ENCODE assay signal across 1 cellular context in the genomic region with DNA sequence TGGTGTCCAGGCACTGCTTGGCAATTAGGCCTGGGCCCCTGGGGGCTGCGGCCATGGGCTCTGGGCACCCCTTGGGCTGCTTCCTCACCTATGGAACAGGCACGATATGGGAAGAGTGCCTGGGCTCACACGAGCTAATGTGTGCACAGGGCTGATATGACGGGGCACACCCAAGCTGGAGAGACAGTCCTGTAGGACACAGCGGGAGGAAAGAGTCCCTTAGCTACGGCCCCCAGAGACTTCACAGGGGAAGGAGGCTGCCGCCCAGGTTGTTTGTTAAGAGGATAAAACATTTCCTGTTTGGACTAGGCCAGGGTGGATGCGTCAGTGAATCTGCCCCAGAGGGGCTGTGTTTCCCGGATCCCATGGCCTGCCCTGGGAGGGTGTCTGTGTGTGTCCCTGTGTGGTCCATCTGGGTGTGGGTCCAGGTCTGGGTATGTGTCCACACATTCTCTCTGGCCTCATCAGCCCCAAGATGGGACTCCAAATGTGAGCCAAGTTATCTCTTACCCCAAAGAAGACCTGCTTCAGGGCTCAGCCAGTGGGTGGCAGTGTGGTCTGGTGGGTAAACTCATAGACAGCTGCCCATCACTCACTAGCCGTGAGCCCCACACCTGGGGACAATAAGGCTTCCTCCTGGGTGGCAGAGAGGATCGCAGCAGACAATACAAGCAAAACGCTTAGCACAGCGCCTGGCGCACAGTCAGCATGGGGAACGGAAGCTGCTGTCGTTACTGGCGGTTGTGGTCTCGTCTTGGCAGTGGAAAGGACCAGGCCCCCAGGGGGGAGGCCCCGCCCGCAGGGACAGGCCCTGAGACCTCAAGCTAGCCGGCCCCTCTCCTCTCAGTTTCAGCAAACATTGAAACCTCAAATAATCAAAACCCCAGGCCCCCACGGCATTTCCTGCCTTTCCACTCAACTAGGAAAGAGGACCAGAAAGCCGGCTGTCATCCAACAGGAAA.
TF ChIP-seq lines count a peak whose summit lies in the region.

No MANE protein-coding gene starts in this region.

TF ChIP-seq in K562, 482 proteins besides CTCF, POLR2A, EP300 and RAD21 (continues in another document):
- TF ChIP-seq, protein P1, sequence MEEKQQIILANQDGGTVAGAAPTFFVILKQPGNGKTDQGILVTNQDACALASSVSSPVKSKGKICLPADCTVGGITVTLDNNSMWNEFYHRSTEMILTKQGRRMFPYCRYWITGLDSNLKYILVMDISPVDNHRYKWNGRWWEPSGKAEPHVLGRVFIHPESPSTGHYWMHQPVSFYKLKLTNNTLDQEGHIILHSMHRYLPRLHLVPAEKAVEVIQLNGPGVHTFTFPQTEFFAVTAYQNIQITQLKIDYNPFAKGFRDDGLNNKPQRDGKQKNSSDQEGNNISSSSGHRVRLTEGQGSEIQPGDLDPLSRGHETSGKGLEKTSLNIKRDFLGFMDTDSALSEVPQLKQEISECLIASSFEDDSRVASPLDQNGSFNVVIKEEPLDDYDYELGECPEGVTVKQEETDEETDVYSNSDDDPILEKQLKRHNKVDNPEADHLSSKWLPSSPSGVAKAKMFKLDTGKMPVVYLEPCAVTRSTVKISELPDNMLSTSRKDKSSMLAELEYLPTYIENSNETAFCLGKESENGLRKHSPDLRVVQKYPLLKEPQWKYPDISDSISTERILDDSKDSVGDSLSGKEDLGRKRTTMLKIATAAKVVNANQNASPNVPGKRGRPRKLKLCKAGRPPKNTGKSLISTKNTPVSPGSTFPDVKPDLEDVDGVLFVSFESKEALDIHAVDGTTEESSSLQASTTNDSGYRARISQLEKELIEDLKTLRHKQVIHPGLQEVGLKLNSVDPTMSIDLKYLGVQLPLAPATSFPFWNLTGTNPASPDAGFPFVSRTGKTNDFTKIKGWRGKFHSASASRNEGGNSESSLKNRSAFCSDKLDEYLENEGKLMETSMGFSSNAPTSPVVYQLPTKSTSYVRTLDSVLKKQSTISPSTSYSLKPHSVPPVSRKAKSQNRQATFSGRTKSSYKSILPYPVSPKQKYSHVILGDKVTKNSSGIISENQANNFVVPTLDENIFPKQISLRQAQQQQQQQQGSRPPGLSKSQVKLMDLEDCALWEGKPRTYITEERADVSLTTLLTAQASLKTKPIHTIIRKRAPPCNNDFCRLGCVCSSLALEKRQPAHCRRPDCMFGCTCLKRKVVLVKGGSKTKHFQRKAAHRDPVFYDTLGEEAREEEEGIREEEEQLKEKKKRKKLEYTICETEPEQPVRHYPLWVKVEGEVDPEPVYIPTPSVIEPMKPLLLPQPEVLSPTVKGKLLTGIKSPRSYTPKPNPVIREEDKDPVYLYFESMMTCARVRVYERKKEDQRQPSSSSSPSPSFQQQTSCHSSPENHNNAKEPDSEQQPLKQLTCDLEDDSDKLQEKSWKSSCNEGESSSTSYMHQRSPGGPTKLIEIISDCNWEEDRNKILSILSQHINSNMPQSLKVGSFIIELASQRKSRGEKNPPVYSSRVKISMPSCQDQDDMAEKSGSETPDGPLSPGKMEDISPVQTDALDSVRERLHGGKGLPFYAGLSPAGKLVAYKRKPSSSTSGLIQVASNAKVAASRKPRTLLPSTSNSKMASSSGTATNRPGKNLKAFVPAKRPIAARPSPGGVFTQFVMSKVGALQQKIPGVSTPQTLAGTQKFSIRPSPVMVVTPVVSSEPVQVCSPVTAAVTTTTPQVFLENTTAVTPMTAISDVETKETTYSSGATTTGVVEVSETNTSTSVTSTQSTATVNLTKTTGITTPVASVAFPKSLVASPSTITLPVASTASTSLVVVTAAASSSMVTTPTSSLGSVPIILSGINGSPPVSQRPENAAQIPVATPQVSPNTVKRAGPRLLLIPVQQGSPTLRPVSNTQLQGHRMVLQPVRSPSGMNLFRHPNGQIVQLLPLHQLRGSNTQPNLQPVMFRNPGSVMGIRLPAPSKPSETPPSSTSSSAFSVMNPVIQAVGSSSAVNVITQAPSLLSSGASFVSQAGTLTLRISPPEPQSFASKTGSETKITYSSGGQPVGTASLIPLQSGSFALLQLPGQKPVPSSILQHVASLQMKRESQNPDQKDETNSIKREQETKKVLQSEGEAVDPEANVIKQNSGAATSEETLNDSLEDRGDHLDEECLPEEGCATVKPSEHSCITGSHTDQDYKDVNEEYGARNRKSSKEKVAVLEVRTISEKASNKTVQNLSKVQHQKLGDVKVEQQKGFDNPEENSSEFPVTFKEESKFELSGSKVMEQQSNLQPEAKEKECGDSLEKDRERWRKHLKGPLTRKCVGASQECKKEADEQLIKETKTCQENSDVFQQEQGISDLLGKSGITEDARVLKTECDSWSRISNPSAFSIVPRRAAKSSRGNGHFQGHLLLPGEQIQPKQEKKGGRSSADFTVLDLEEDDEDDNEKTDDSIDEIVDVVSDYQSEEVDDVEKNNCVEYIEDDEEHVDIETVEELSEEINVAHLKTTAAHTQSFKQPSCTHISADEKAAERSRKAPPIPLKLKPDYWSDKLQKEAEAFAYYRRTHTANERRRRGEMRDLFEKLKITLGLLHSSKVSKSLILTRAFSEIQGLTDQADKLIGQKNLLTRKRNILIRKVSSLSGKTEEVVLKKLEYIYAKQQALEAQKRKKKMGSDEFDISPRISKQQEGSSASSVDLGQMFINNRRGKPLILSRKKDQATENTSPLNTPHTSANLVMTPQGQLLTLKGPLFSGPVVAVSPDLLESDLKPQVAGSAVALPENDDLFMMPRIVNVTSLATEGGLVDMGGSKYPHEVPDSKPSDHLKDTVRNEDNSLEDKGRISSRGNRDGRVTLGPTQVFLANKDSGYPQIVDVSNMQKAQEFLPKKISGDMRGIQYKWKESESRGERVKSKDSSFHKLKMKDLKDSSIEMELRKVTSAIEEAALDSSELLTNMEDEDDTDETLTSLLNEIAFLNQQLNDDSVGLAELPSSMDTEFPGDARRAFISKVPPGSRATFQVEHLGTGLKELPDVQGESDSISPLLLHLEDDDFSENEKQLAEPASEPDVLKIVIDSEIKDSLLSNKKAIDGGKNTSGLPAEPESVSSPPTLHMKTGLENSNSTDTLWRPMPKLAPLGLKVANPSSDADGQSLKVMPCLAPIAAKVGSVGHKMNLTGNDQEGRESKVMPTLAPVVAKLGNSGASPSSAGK (IDR thresholded peaks at IDR 0.05) = peak; percentile 17; the same call in 1 of the 2 replicates
- no peak for TF ChIP-seq ZNF165 (CRISPR knock-in tag; IDR thresholded peaks at IDR 0.05; ENCODE audit: borderline replicate concordance)
- TF ChIP-seq, protein P2, sequence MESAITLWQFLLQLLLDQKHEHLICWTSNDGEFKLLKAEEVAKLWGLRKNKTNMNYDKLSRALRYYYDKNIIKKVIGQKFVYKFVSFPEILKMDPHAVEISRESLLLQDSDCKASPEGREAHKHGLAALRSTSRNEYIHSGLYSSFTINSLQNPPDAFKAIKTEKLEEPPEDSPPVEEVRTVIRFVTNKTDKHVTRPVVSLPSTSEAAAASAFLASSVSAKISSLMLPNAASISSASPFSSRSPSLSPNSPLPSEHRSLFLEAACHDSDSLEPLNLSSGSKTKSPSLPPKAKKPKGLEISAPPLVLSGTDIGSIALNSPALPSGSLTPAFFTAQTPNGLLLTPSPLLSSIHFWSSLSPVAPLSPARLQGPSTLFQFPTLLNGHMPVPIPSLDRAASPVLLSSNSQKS (CRISPR knock-in tag; IDR thresholded peaks at IDR 0.05) = no peak
- no peak for TF ChIP-seq ZKSCAN1 (IDR thresholded peaks at IDR 0.05; ENCODE audit: low read depth, low read length)
- TF ChIP-seq CCNT2 (IDR thresholded peaks at IDR 0.05; ENCODE audit: borderline replicate concordance, extremely low read depth, insufficient read length, low read depth, low read length) = no peak
- TF ChIP-seq NR2C1 (IDR thresholded peaks at IDR 0.05) = no peak
- peak; percentile 12; the same call in 1 of the 2 replicates for TF ChIP-seq NR2C1 (tag; IDR thresholded peaks at IDR 0.05)
- TF ChIP-seq, protein P3, sequence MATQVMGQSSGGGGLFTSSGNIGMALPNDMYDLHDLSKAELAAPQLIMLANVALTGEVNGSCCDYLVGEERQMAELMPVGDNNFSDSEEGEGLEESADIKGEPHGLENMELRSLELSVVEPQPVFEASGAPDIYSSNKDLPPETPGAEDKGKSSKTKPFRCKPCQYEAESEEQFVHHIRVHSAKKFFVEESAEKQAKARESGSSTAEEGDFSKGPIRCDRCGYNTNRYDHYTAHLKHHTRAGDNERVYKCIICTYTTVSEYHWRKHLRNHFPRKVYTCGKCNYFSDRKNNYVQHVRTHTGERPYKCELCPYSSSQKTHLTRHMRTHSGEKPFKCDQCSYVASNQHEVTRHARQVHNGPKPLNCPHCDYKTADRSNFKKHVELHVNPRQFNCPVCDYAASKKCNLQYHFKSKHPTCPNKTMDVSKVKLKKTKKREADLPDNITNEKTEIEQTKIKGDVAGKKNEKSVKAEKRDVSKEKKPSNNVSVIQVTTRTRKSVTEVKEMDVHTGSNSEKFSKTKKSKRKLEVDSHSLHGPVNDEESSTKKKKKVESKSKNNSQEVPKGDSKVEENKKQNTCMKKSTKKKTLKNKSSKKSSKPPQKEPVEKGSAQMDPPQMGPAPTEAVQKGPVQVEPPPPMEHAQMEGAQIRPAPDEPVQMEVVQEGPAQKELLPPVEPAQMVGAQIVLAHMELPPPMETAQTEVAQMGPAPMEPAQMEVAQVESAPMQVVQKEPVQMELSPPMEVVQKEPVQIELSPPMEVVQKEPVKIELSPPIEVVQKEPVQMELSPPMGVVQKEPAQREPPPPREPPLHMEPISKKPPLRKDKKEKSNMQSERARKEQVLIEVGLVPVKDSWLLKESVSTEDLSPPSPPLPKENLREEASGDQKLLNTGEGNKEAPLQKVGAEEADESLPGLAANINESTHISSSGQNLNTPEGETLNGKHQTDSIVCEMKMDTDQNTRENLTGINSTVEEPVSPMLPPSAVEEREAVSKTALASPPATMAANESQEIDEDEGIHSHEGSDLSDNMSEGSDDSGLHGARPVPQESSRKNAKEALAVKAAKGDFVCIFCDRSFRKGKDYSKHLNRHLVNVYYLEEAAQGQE (CRISPR knock-in tag; IDR thresholded peaks at IDR 0.05; ENCODE audit: low read depth) = 0 out of 2 replicates have a peak, but pooled peaks have one; percentile 47
- no peak for TF ChIP-seq TGIF2 (CRISPR knock-in tag; IDR thresholded peaks at IDR 0.05)
- TF ChIP-seq NR2F6 (CRISPR knock-in tag; IDR thresholded peaks at IDR 0.05) = no peak
- TF ChIP-seq EZH2 (IDR thresholded peaks at IDR 0.05; ENCODE audit: borderline replicate concordance, low read depth, low read length) = no peak
- no peak for TF ChIP-seq ZNF76 (CRISPR knock-in tag; IDR thresholded peaks at IDR 0.05; ENCODE audit: borderline replicate concordance)
- TF ChIP-seq ZNF253 (CRISPR knock-in tag; conservative IDR thresholded peaks at IDR 0.05) = no peak
- no peak for TF ChIP-seq E2F3 (CRISPR knock-in tag; IDR thresholded peaks at IDR 0.05)
- peak; percentile 72 for TF ChIP-seq ZNF584 (CRISPR knock-in tag; IDR thresholded peaks at IDR 0.05; ENCODE audit: low read depth)
- TF ChIP-seq, protein P4, sequence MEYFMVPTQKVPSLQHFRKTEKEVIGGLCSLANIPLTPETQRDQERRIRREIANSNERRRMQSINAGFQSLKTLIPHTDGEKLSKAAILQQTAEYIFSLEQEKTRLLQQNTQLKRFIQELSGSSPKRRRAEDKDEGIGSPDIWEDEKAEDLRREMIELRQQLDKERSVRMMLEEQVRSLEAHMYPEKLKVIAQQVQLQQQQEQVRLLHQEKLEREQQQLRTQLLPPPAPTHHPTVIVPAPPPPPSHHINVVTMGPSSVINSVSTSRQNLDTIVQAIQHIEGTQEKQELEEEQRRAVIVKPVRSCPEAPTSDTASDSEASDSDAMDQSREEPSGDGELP (CRISPR knock-in tag; IDR thresholded peaks at IDR 0.05; ENCODE audit: borderline replicate concordance) = peak; percentile 45; the same call in 1 of the 2 replicates
- TF ChIP-seq FOXA3 (CRISPR knock-in tag; conservative IDR thresholded peaks at IDR 0.05 in 1 of 2, IDR thresholded peaks at IDR 0.05 in 1 of 2) = no peak
- TF ChIP-seq ZFP36 (IDR thresholded peaks at IDR 0.05; ENCODE audit: low read depth, low read length, partially characterized antibody) = no peak
- peak; percentile 59; the same call in 1 of the 2 replicates for TF ChIP-seq ARID1B (IDR thresholded peaks at IDR 0.05)
- no peak for TF ChIP-seq PURB (CRISPR knock-in tag; IDR thresholded peaks at IDR 0.05; ENCODE audit: low read depth)
- TF ChIP-seq, protein P5, sequence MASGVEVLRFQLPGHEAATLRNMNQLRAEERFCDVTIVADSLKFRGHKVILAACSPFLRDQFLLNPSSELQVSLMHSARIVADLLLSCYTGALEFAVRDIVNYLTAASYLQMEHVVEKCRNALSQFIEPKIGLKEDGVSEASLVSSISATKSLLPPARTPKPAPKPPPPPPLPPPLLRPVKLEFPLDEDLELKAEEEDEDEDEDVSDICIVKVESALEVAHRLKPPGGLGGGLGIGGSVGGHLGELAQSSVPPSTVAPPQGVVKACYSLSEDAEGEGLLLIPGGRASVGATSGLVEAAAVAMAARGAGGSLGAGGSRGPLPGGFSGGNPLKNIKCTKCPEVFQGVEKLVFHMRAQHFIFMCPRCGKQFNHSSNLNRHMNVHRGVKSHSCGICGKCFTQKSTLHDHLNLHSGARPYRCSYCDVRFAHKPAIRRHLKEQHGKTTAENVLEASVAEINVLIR (CRISPR knock-in tag; IDR thresholded peaks at IDR 0.05) = no peak
- no peak for TF ChIP-seq SMAD1 (IDR thresholded peaks at IDR 0.05; ENCODE audit: low read depth, low read length, partially characterized antibody)
- TF ChIP-seq, protein P6, sequence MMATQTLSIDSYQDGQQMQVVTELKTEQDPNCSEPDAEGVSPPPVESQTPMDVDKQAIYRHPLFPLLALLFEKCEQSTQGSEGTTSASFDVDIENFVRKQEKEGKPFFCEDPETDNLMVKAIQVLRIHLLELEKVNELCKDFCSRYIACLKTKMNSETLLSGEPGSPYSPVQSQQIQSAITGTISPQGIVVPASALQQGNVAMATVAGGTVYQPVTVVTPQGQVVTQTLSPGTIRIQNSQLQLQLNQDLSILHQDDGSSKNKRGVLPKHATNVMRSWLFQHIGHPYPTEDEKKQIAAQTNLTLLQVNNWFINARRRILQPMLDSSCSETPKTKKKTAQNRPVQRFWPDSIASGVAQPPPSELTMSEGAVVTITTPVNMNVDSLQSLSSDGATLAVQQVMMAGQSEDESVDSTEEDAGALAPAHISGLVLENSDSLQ (IDR thresholded peaks at IDR 0.05) = peak; percentile 85
- TF ChIP-seq ZFPM2 (CRISPR knock-in tag; IDR thresholded peaks at IDR 0.05) = no peak
- no peak for TF ChIP-seq C11orf30 (IDR thresholded peaks at IDR 0.05; ENCODE audit: low read depth)
- no peak for TF ChIP-seq ZZZ3 (IDR thresholded peaks at IDR 0.05)
- TF ChIP-seq, protein P7, sequence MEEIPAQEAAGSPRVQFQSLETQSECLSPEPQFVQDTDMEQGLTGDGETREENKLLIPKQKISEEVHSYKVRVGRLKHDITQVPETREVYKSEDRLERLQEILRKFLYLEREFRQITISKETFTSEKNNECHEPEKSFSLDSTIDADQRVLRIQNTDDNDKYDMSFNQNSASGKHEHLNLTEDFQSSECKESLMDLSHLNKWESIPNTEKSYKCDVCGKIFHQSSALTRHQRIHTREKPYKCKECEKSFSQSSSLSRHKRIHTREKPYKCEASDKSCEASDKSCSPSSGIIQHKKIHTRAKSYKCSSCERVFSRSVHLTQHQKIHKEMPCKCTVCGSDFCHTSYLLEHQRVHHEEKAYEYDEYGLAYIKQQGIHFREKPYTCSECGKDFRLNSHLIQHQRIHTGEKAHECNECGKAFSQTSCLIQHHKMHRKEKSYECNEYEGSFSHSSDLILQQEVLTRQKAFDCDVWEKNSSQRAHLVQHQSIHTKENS (CRISPR knock-in tag; IDR thresholded peaks at IDR 0.05) = no peak
- TF ChIP-seq NRF1 (conservative IDR thresholded peaks at IDR 0.05 in 1 of 2, IDR thresholded peaks at IDR 0.05 in 1 of 2) = peak; percentile 11 to 24; a peak in 1 of 4 replicates
